Comparison of ENCODE assay signal across 36 cellular contexts in genomic region chr16:67976205-67976604, GRCh38. TPM values are rescaled to one million over a fixed set of nuclear protein-coding genes. Genes with fewer than 3 reads are reported as not detected.
"Had no signal": no experiment of that assay in that cellular context is flagged by ENCODE, and none has a peak within 500 bp of the region (broad histone marks: within the 10 kb centered on the region; RNA-seq: fewer than 3 reads in every experiment).

No MANE protein-coding gene starts in this region.

- DNase-seq: activated CD4-positive, alpha-beta memory T cell treated with anti-CD3 and anti-CD28 coated beads for 36 hours; activated CD4-positive, alpha-beta T cell treated with anti-CD3 and anti-CD28 coated beads, Interleukin-2, amount 10 ng/mL, durations not matched to agents 24 days and 14 days; activated CD4-positive, CD25-positive, alpha-beta regulatory T cell treated with anti-CD3 and anti-CD28 coated beads, Interleukin-2, amount 50 U/mL, for 72 hours; activated CD8-positive, alpha-beta memory T cell treated with anti-CD3 and anti-CD28 coated beads, Interleukin-2, amount 50 U/mL, for 4 hours; activated effector memory CD4-positive, alpha-beta T cell treated with anti-CD3 and anti-CD28 coated beads, Interleukin-2, amount 50 U/mL, for 16 hours; activated naive CD4-positive, alpha-beta T cell treated with anti-CD3 and anti-CD28 coated beads for 36 hours; activated T-cell treated with anti-CD3 and anti-CD28 coated beads, Interleukin-2, amount 50 U/mL, for 1 hour; amniotic stem cell; brain microvascular endothelial cell; foreskin keratinocyte; heart left ventricle; hypothalamus; immature natural killer cell; kidney; left colon; mammary epithelial cell; naive B cell; nephron progenitor cell; occipital lobe; right cardiac atrium; substantia nigra; T-helper 9 cell; uterus had no signal

- H3K36me3 ChIP-seq: brain microvascular endothelial cell, esophagus muscularis mucosa, heart left ventricle, spleen, uterus had no signal

- H3K9me3 ChIP-seq: esophagus muscularis mucosa, heart left ventricle, spleen, uterus had no signal

- H3K27ac Mint-ChIP-seq: activated CD4-positive, alpha-beta memory T cell treated with anti-CD3 and anti-CD28 coated beads for 36 hours; activated CD4-positive, alpha-beta T cell treated with anti-CD3 and anti-CD28 coated beads, Interleukin-2, amount 10 ng/mL, durations not matched to agents 24 days and 14 days; activated naive CD4-positive, alpha-beta T cell treated with anti-CD3 and anti-CD28 coated beads for 36 hours; activated T-helper 1 cell treated with anti-CD3 and anti-CD28 coated beads, Interleukin-12 subunit alpha, Interleukin-12 subunit beta, Interleukin-2, Interleukin-4 antibody, amounts not matched to agents 30 ng/mL and 10 ng/mL and 1 ng/mL, durations not matched to agents 14 hours and 24 hours and 36 hours; dendritic cell treated with granulocyte-macrophage colony-stimulating factor and Interleukin-4, amounts not matched to agents 40 ng/mL and 50 ng/mL, for 4 days; immature natural killer cell; mesothelial cell of epicardium; nephron progenitor cell; stimulated activated naive CD8-positive, alpha-beta T cell treated with anti-CD3 and anti-CD28 coated beads, Interleukin-15, Interleukin-2, amounts not matched to agents 100 ng/mL and 50 ng/mL, for 24 hours; T-helper 1 cell treated with Interleukin-12 subunit alpha and Interleukin-12 subunit beta and Interleukin-4 antibody, amounts not matched to agents 30 μg/mL and 1 μg/mL, for 36 hours; type B pancreatic cell had no signal

- ATAC-seq: foreskin keratinocyte, left colon had no signal

- H3K4me3 ChIP-seq: esophagus muscularis mucosa, heart left ventricle, spleen, uterus had no signal

- H3K27ac ChIP-seq: brain microvascular endothelial cell, esophagus muscularis mucosa, foreskin keratinocyte, heart left ventricle, spleen, uterus, VCaP had no signal

- H3K27me3 ChIP-seq: brain microvascular endothelial cell, heart left ventricle, spleen, uterus had no signal

- H3K9me3 Mint-ChIP-seq: activated CD4-positive, alpha-beta memory T cell treated with anti-CD3 and anti-CD28 coated beads for 36 hours; activated CD4-positive, alpha-beta T cell treated with anti-CD3 and anti-CD28 coated beads, Interleukin-2, amount 10 ng/mL, durations not matched to agents 24 days and 14 days; activated naive CD4-positive, alpha-beta T cell treated with anti-CD3 and anti-CD28 coated beads for 36 hours; activated T-helper 1 cell treated with anti-CD3 and anti-CD28 coated beads, Interleukin-12 subunit alpha, Interleukin-12 subunit beta, Interleukin-2, Interleukin-4 antibody, amounts not matched to agents 30 ng/mL and 10 ng/mL and 1 ng/mL, durations not matched to agents 14 hours and 24 hours and 36 hours; dendritic cell treated with granulocyte-macrophage colony-stimulating factor and Interleukin-4, amounts not matched to agents 40 ng/mL and 50 ng/mL, for 4 days; immature natural killer cell; mesothelial cell of epicardium; naive B cell; nephron progenitor cell; stimulated activated naive CD8-positive, alpha-beta T cell treated with anti-CD3 and anti-CD28 coated beads, Interleukin-15, Interleukin-2, amounts not matched to agents 100 ng/mL and 50 ng/mL, for 24 hours; T-helper 1 cell treated with Interleukin-12 subunit alpha and Interleukin-12 subunit beta and Interleukin-4 antibody, amounts not matched to agents 30 μg/mL and 1 μg/mL, for 36 hours; type B pancreatic cell had no signal

- H3K36me3 Mint-ChIP-seq: activated CD4-positive, alpha-beta memory T cell treated with anti-CD3 and anti-CD28 coated beads for 36 hours; immature natural killer cell; mesothelial cell of epicardium; naive B cell; type B pancreatic cell had no signal

- H3K4me1 Mint-ChIP-seq: activated CD4-positive, alpha-beta T cell treated with anti-CD3 and anti-CD28 coated beads, Interleukin-2, amount 10 ng/mL, durations not matched to agents 24 days and 14 days; immature natural killer cell; mesothelial cell of epicardium; naive B cell had no signal

- H3K27me3 Mint-ChIP-seq: activated CD4-positive, alpha-beta memory T cell treated with anti-CD3 and anti-CD28 coated beads for 36 hours; stimulated activated naive CD8-positive, alpha-beta T cell treated with anti-CD3 and anti-CD28 coated beads, Interleukin-15, Interleukin-2, amounts not matched to agents 100 ng/mL and 50 ng/mL, for 24 hours had no signal

- H3K4me3 Mint-ChIP-seq: activated CD4-positive, alpha-beta memory T cell treated with anti-CD3 and anti-CD28 coated beads for 36 hours; activated CD4-positive, alpha-beta T cell treated with anti-CD3 and anti-CD28 coated beads, Interleukin-2, amount 10 ng/mL, durations not matched to agents 24 days and 14 days; activated naive CD4-positive, alpha-beta T cell treated with anti-CD3 and anti-CD28 coated beads for 36 hours; activated T-helper 1 cell treated with anti-CD3 and anti-CD28 coated beads, Interleukin-12 subunit alpha, Interleukin-12 subunit beta, Interleukin-2, Interleukin-4 antibody, amounts not matched to agents 30 ng/mL and 10 ng/mL and 1 ng/mL, durations not matched to agents 14 hours and 24 hours and 36 hours; dendritic cell treated with granulocyte-macrophage colony-stimulating factor and Interleukin-4, amounts not matched to agents 40 ng/mL and 50 ng/mL, for 4 days; immature natural killer cell; mesothelial cell of epicardium; stimulated activated naive CD8-positive, alpha-beta T cell treated with anti-CD3 and anti-CD28 coated beads, Interleukin-15, Interleukin-2, amounts not matched to agents 100 ng/mL and 50 ng/mL, for 24 hours; T-helper 1 cell treated with Interleukin-12 subunit alpha and Interleukin-12 subunit beta and Interleukin-4 antibody, amounts not matched to agents 30 μg/mL and 1 μg/mL, for 36 hours; type B pancreatic cell had no signal

- H3K4me1 ChIP-seq: foreskin keratinocyte, heart left ventricle, spleen, uterus had no signal

RNA-seq across cellular contexts. Expression of gene DPEP3, which starts 4.1 kb away (rescaled TPM):
- total RNA-seq: activated CD4-positive, alpha-beta memory T cell treated with anti-CD3 and anti-CD28 coated beads for 36 hours; activated CD4-positive, alpha-beta T cell treated with anti-CD3 and anti-CD28 coated beads, Interleukin-2, amount 10 ng/mL, durations not matched to agents 24 days and 14 days; activated T-helper 1 cell treated with anti-CD3 and anti-CD28 coated beads, Interleukin-12 subunit alpha, Interleukin-12 subunit beta, Interleukin-2, Interleukin-4 antibody, amounts not matched to agents 30 ng/mL and 10 ng/mL and 1 ng/mL, durations not matched to agents 14 hours and 24 hours and 36 hours; astrocyte; cardiac septum; foreskin keratinocyte; mammary epithelial cell; mesothelial cell of epicardium; occipital lobe; right cardiac atrium had no signal
- polyA plus RNA-seq: foreskin keratinocyte, heart left ventricle, mammary epithelial cell, right cardiac atrium had no signal

RNA-seq across cellular contexts. Expression of gene DPEP2, which starts 23.1 kb away (rescaled TPM):
- total RNA-seq: astrocyte, foreskin keratinocyte, mammary epithelial cell, mesothelial cell of epicardium, occipital lobe had no signal
- polyA plus RNA-seq: mammary epithelial cell had no signal

RNA-seq across cellular contexts. Expression of gene DPEP2NB, which starts 39.5 kb away (rescaled TPM):
- total RNA-seq: activated CD4-positive, alpha-beta memory T cell treated with anti-CD3 and anti-CD28 coated beads for 36 hours; activated CD4-positive, alpha-beta T cell treated with anti-CD3 and anti-CD28 coated beads, Interleukin-2, amount 10 ng/mL, durations not matched to agents 24 days and 14 days; activated CD8-positive, alpha-beta memory T cell treated with anti-CD3 and anti-CD28 coated beads for 36 hours; activated naive CD4-positive, alpha-beta T cell treated with anti-CD3 and anti-CD28 coated beads for 36 hours; activated T-helper 1 cell treated with anti-CD3 and anti-CD28 coated beads, Interleukin-12 subunit alpha, Interleukin-12 subunit beta, Interleukin-2, Interleukin-4 antibody, amounts not matched to agents 30 ng/mL and 10 ng/mL and 1 ng/mL, durations not matched to agents 14 hours and 24 hours and 36 hours; astrocyte; cardiac septum; esophagus muscularis mucosa; foreskin keratinocyte; heart left ventricle; kidney; left colon; liver; mammary epithelial cell; mesothelial cell of epicardium; occipital lobe; right cardiac atrium; spleen; uterus had no signal
- polyA plus RNA-seq: foreskin keratinocyte, heart left ventricle, immature natural killer cell, liver, mammary epithelial cell, right cardiac atrium, spleen had no signal
